Comparison of ENCODE assay signal across 8 cellular contexts in the genomic region with DNA sequence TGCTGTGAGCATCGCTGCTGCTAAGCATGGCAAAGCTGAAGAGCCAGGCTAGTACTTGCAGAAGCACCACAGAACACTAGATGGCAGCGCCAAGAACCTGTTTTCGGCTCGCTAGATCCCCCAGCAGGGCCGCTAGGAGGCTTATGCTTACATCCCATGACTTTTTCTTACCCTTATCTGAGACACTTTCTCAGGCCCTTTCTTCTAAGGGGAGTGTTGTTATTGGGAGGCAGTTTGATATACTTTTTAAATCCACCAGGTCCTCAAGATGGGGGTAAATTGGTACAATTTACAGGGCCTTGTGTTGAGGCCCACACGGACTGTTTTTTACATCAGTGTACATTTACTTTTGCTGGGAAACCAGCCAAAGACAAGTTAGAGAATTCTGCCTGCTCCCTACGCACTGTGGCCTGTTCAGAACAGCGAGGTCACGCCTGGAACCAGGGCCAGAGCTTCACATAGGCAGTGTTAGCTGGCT. TPM values are rescaled to one million over a fixed set of nuclear protein-coding genes. Genes with fewer than 3 reads are reported as not detected.
DNase-seq lines count a peak whose midpoint lies in the region; ATAC-seq and TF ChIP-seq lines count a peak whose summit lies in the region.

No MANE protein-coding gene starts in this region.

- H3K9me3 ChIP-seq in SK-N-SH = no peaks in the 10 kb centered on the region
- no peaks in the 10 kb centered on the region for H3K9me3 ChIP-seq in hepatocyte (ENCODE audit: low read depth)
- H3K9me3 ChIP-seq in skeletal muscle satellite cell (replicated peaks; ENCODE audit: low read length) = no peaks in the 10 kb centered on the region

- H3K9me2 ChIP-seq in SK-N-SH = no peaks in the 10 kb centered on the region
- H3K9me2 ChIP-seq in hepatocyte (replicated peaks; ENCODE audit: insufficient read depth) = no peaks in the 10 kb centered on the region

- no peak overlapping the region for H3K9ac ChIP-seq in SK-N-SH
- H3K9ac ChIP-seq in skeletal muscle satellite cell (ENCODE audit: low read depth, low read length) = no peak overlapping the region

- CTCF ChIA-PET in SK-N-SH (lab: Yijun Ruan, JAX) = interaction anchor here (0.6 to 1.6 kb wide), 7 partner anchors 8 to 210 kb away, joined by 3 to 5 read pairs (median 3); a partner anchor contains a TSS

- TF ChIP-seq RAD21 in SK-N-SH (IDR thresholded peaks at IDR 0.05; ENCODE audit: low read length) = peak; percentile 54

- peak; percentile 79 for ATAC-seq in GM21423 (IDR thresholded peaks at IDR 0.05; ENCODE audit: unreplicated experiment)

- TF ChIP-seq CTCF in SK-N-SH (IDR thresholded peaks at IDR 0.05) = peak; percentile 90
- peak; percentile 80 for TF ChIP-seq CTCF in hepatocyte (IDR thresholded peaks at IDR 0.05; ENCODE audit: poor library complexity)

- H3K27me3 ChIP-seq in SK-N-SH (ENCODE audit: insufficient read depth) (peaks cover 44% of the 10 kb centered on the region), hepatocyte (no peaks in the 10 kb centered on the region), skeletal muscle satellite cell (ENCODE audit: control insufficient read depth, insufficient read depth, low read length) (no peaks in the 10 kb centered on the region)

- H3K4me2 ChIP-seq in SK-N-SH = no peak overlapping the region
- peak overlapping the region; percentile 48 for H3K4me2 ChIP-seq in hepatocyte
- H3K4me2 ChIP-seq in skeletal muscle satellite cell (ENCODE audit: low read length) = peak overlapping the region; percentile 31

- WGBS in SK-N-SH (ENCODE audit: low lambda C conversion rate) = 6% methylated on average over 9 of the region's 9 CpGs
- WGBS in hepatocyte (ENCODE audit: low lambda C conversion rate, missing lambda C conversion rate) = 38% methylated on average over 9 of the region's 9 CpGs

- DNase-seq in EL (peak; percentile 64), HT-29 (ENCODE audit: low spot score) (peak; percentile 88), SK-N-SH (peak; percentile 53), amniotic epithelial cell (ENCODE audit: low read depth) (peak; percentile 92), hepatocyte (ENCODE audit: low spot score) (peak; percentile 89), T1000 (lab: John Stamatoyannopoulos, UW) (no peak)

- H3K36me3 ChIP-seq in SK-N-SH (replicated peaks in 1 of 2; ENCODE audit: control insufficient read depth in 1 of 2, insufficient read depth in 2 of 2, low read length in 1 of 2) (no peaks in the 10 kb centered on the region), hepatocyte (replicated peaks; ENCODE audit: insufficient read depth, low read depth) (no peaks in the 10 kb centered on the region), skeletal muscle satellite cell (ENCODE audit: insufficient read depth, low read length) (no peaks in the 10 kb centered on the region)

- POLR2A ChIA-PET in SK-N-SH (lab: Yijun Ruan, JAX) = no interaction called here

- H3K4me1 ChIP-seq in SK-N-SH (ENCODE audit: control insufficient read depth in 1 of 2, insufficient read depth in 2 of 2, low read depth in 1 of 2, low read length in 1 of 2) = no peaks in the 10 kb centered on the region
- no peaks in the 10 kb centered on the region for H3K4me1 ChIP-seq in hepatocyte (ENCODE audit: insufficient read depth)
- peaks cover 21% of the 10 kb centered on the region for H3K4me1 ChIP-seq in skeletal muscle satellite cell (ENCODE audit: control insufficient read depth, insufficient read depth, low read length)

- H2AFZ ChIP-seq in SK-N-SH (ENCODE audit: low read depth) (no peak overlapping the region), hepatocyte (peak overlapping the region; percentile 68)

- H3K4me3 ChIP-seq in SK-N-SH (ENCODE audit: low read depth in 2 of 2, low read length in 1 of 2) (no peak overlapping the region), hepatocyte (no peak overlapping the region), skeletal muscle satellite cell (ENCODE audit: low read length) (no peak overlapping the region)

- H3F3A ChIP-seq in SK-N-SH (replicated peaks; ENCODE audit: insufficient read depth) = peaks cover 8% of the 10 kb centered on the region

- no peak for TF ChIP-seq EP300 in SK-N-SH (IDR thresholded peaks at IDR 0.05; ENCODE audit: borderline replicate concordance in 1 of 2, low read depth in 1 of 2, low read length in 1 of 2)

- H3K27ac ChIP-seq in SK-N-SH (ENCODE audit: low read depth in 2 of 2, low read length in 1 of 2) (peak overlapping the region in 1 of 2 experiments; percentile 28; a peak in 1 of 4 replicates), hepatocyte (peak overlapping the region; percentile 70)

- H3K79me2 ChIP-seq in SK-N-SH (ENCODE audit: insufficient read depth) (no peaks in the 10 kb centered on the region), hepatocyte (peaks cover 5% of the 10 kb centered on the region)

- H4K20me1 ChIP-seq in SK-N-SH (ENCODE audit: insufficient read depth) (no peaks in the 10 kb centered on the region), hepatocyte (ENCODE audit: insufficient read depth, poor library complexity, severe bottlenecking) (no peaks in the 10 kb centered on the region)

TF ChIP-seq in SK-N-SH, 30 proteins besides CTCF, POLR2A, EP300 and RAD21:
- TF ChIP-seq, protein P1, sequence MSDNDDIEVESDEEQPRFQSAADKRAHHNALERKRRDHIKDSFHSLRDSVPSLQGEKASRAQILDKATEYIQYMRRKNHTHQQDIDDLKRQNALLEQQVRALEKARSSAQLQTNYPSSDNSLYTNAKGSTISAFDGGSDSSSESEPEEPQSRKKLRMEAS (IDR thresholded peaks at IDR 0.05; ENCODE audit: low read depth) = no peak
- TF ChIP-seq EZH2phosphoT487 (IDR thresholded peaks at IDR 0.05; ENCODE audit: borderline replicate concordance, low read depth) = no peak
- TF ChIP-seq TCF12 (IDR thresholded peaks at IDR 0.05) = no peak
- peak; percentile 78 for TF ChIP-seq SMC3 (IDR thresholded peaks at IDR 0.05; ENCODE audit: low read depth, low read length)
- TF ChIP-seq NRF1 (IDR thresholded peaks at IDR 0.05; ENCODE audit: low read depth, low read length) = no peak
- no peak for TF ChIP-seq SIN3A (IDR thresholded peaks at IDR 0.05; ENCODE audit: borderline replicate concordance, low read depth, low read length)
- TF ChIP-seq, protein P2, sequence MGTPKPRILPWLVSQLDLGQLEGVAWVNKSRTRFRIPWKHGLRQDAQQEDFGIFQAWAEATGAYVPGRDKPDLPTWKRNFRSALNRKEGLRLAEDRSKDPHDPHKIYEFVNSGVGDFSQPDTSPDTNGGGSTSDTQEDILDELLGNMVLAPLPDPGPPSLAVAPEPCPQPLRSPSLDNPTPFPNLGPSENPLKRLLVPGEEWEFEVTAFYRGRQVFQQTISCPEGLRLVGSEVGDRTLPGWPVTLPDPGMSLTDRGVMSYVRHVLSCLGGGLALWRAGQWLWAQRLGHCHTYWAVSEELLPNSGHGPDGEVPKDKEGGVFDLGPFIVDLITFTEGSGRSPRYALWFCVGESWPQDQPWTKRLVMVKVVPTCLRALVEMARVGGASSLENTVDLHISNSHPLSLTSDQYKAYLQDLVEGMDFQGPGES (IDR thresholded peaks at IDR 0.05; ENCODE audit: low read depth, low read length) = no peak
- TF ChIP-seq, protein P3, sequence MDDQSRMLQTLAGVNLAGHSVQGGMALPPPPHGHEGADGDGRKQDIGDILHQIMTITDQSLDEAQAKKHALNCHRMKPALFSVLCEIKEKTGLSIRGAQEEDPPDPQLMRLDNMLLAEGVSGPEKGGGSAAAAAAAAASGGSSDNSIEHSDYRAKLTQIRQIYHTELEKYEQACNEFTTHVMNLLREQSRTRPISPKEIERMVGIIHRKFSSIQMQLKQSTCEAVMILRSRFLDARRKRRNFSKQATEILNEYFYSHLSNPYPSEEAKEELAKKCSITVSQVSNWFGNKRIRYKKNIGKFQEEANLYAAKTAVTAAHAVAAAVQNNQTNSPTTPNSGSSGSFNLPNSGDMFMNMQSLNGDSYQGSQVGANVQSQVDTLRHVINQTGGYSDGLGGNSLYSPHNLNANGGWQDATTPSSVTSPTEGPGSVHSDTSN (IDR thresholded peaks at IDR 0.05) = no peak
- no peak for TF ChIP-seq TAF1 (IDR thresholded peaks at IDR 0.05; ENCODE audit: borderline replicate concordance, low read depth, low read length)

RNA-seq across cellular contexts. Expression of a gene that starts 4.0 kb away (rescaled TPM):
- 0.47 and 2.7 TPM in 2 replicates for total RNA-seq in HT-29 (2014; rRNA removed; shearing (Covaris generic))
- polyA plus RNA-seq in SK-N-SH (2012; rRNA removed) = 0.46 and 0.94 TPM in 2 replicates
- polyA plus RNA-seq in SK-N-SH (2012; cell fraction: cytosol; rRNA removed) = 0.51 and 0.66 TPM in 2 replicates
- 0.54 and 0.77 TPM in 2 replicates for polyA plus RNA-seq in SK-N-SH (2012; cell fraction: nucleus; rRNA removed)
- total RNA-seq in hepatocyte = 6.6 and 10.7 TPM in 2 replicates
- 4.3 and 8.0 TPM in 2 replicates for polyA plus RNA-seq in hepatocyte
- total RNA-seq in skeletal muscle satellite cell (2012; rRNA removed) = 3.9 and 5.1 TPM in 2 replicates

RNA-seq across cellular contexts. Expression of a gene that starts 19.7 kb away (rescaled TPM):
- not detected in 2 replicates for total RNA-seq in HT-29 (2014; rRNA removed; shearing (Covaris generic))
- polyA plus RNA-seq in SK-N-SH (2012; rRNA removed) (not detected in 2 replicates), hepatocyte (not detected in 2 replicates)
- polyA plus RNA-seq in SK-N-SH (2012; cell fraction: cytosol; rRNA removed) = not detected in 2 replicates
- not detected in 2 replicates for polyA plus RNA-seq in SK-N-SH (2012; cell fraction: nucleus; rRNA removed)
- total RNA-seq in hepatocyte = not detected in 2 replicates
- total RNA-seq in skeletal muscle satellite cell (2012; rRNA removed) = not detected in 2 replicates

RNA-seq across cellular contexts. Expression of a gene that starts 24.4 kb away (rescaled TPM):
- total RNA-seq in HT-29 (2014; rRNA removed; shearing (Covaris generic)) = 2.8 and 4.7 TPM in 2 replicates
- polyA plus RNA-seq in SK-N-SH (2012; rRNA removed) = 3.2 and 4.6 TPM in 2 replicates
- polyA plus RNA-seq in SK-N-SH (2012; cell fraction: cytosol; rRNA removed) = 3.9 and 4.2 TPM in 2 replicates
- 2.9 and 6.8 TPM in 2 replicates for polyA plus RNA-seq in SK-N-SH (2012; cell fraction: nucleus; rRNA removed)
- 10.5 and 14.6 TPM in 2 replicates for total RNA-seq in hepatocyte
- 2.7 and 3.6 TPM in 2 replicates for polyA plus RNA-seq in hepatocyte
- 6.6 and 8.1 TPM in 2 replicates for total RNA-seq in skeletal muscle satellite cell (2012; rRNA removed)

RNA-seq across cellular contexts. Expression of a gene that starts 52.1 kb away (rescaled TPM):
- total RNA-seq in HT-29 (2014; rRNA removed; shearing (Covaris generic)) = not detected in 2 replicates
- polyA plus RNA-seq in SK-N-SH (2012; rRNA removed) (not detected in 2 replicates), hepatocyte (not detected in 2 replicates)
- not detected in 2 replicates for polyA plus RNA-seq in SK-N-SH (2012; cell fraction: cytosol; rRNA removed)
- not detected in 2 replicates for polyA plus RNA-seq in SK-N-SH (2012; cell fraction: nucleus; rRNA removed)
- 0.28 TPM in 1 of 2 replicates, not detected in the other for total RNA-seq in hepatocyte
- under 0.01 TPM in 1 of 2 replicates, not detected in the other for total RNA-seq in skeletal muscle satellite cell (2012; rRNA removed)
